ENCODE assay signal across 15 cellular contexts in genomic region chr7:51577390-51577789, GRCh38.
DNase-seq lines count a peak whose midpoint lies in the region; ATAC-seq and TF ChIP-seq lines count a peak whose summit lies in the region.
"Had no signal": no experiment of that assay in that cellular context is flagged by ENCODE, and none has a peak within 500 bp of the region (broad histone marks: within the 10 kb centered on the region; RNA-seq: fewer than 3 reads in every experiment).

No MANE protein-coding gene starts in this region.

- no peaks in the 10 kb centered on the region for H3K9me3 ChIP-seq in esophagus muscularis mucosa

- WGBS in esophagus muscularis mucosa: 75% methylated on average over 4 of the region's 4 CpGs

- no peaks in the 10 kb centered on the region for H3K36me3 ChIP-seq in esophagus muscularis mucosa

- H3K27me3 ChIP-seq in esophagus muscularis mucosa: no peaks in the 10 kb centered on the region

- no peaks in the 10 kb centered on the region for H3K4me1 ChIP-seq in esophagus muscularis mucosa

- no peak for TF ChIP-seq POLR2A in esophagus muscularis mucosa (IDR thresholded peaks at IDR 0.05; ENCODE audit: low read depth)

- no peak overlapping the region for H3K27ac ChIP-seq in esophagus muscularis mucosa (replicated peaks in 1 of 4)
- H3K27ac ChIP-seq: 22Rv1, GM23248 had no signal

- TF ChIP-seq CTCF in esophagus muscularis mucosa (IDR thresholded peaks at IDR 0.05): no peak

- no peak overlapping the region for H3K4me3 ChIP-seq in esophagus muscularis mucosa
- H3K4me3 ChIP-seq: GM12878, GM23248 had no signal

- TF ChIP-seq EP300 in esophagus muscularis mucosa (IDR thresholded peaks at IDR 0.05): no peak

- peak; percentile 40 for DNase-seq in DMS53 (lab: John Stamatoyannopoulos, UW)
- DNase-seq in DMS53 treated with DMSO at 0.1 percent for 48 hours (lab: John Stamatoyannopoulos, UW; ENCODE audit: unreplicated experiment): no peak
- peak; percentile 70 for DNase-seq in LoVo (ENCODE audit: low spot score)
- DNase-seq in esophagus muscularis mucosa (ENCODE audit: extremely low spot score): peak; percentile 57
- DNase-seq in left ventricle myocardium superior: no peak
- DNase-seq in pons (ENCODE audit: low spot score): no peak
- no peak for DNase-seq in NCI-H2029 treated with DMSO at 0.1 percent for 48 hours (lab: John Stamatoyannopoulos, UW)
- DNase-seq: CD8-positive, alpha-beta T cell; COR-L47; DMS79; GM23248; H7 had no signal

- ATAC-seq in left ventricle myocardium superior: no peak
- ATAC-seq: CD8-positive, alpha-beta T cell; GM12878; HepG2 had no signal

- intact Hi-C loops in esophagus muscularis mucosa (cut with DNase I) (no loop called here), left ventricle myocardium superior (cut with micrococcal nuclease) (no loop called here)

Comparison
In these comparisons a context has a peak if more than half of its experiments do, and no peak if none do; other contexts are left out.
1. DNase-seq: peak in DMS53 (single experiment), LoVo (single experiment) and esophagus muscularis mucosa (single experiment); none in DMS53 treated with DMSO at 0.1 percent for 48 hours (single experiment), left ventricle myocardium superior (single experiment), pons (single experiment) and NCI-H2029 treated with DMSO at 0.1 percent for 48 hours (single experiment).